ENCODE assay signal across 8 cellular contexts in the genomic region with DNA sequence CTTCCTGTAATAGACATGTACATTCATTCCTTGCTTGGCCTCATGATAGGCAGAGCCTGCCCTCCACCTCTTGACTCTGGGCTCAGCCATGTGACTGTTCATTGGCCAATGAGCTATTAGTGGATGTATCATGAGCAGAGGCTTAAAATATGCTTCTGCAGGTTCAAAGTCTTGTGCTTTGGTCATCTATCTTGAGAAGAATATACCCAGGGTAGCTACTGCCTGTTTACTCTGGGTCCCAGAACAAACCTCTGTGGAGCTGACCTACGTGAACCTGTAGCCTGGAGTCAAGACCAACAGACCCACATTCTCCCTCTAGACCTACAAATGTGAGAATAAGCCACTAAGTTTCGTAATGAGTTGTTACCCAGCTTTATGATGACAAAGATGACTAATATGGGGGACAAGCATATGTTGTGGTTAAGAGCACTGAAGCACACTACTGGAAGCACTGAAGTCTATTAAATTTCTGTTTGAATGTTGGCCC.
DNase-seq lines count a peak whose midpoint lies in the region; ATAC-seq, FAIRE-seq and TF ChIP-seq lines count a peak whose summit lies in the region.

No MANE protein-coding gene starts in this region.

- peaks cover 32% of the 10 kb centered on the region for H3K4me1 Mint-ChIP-seq in astrocyte (ENCODE audit: low read depth, unreplicated experiment)

- H3K4me3 ChIP-seq in astrocyte (ENCODE audit: insufficient read depth, low read depth, low read length) (no peak overlapping the region), coronary artery (no peak overlapping the region), stomach (no peak overlapping the region)

- H3K9me3 ChIP-seq in astrocyte (ENCODE audit: insufficient read depth, low read depth, low read length) (no peaks in the 10 kb centered on the region), stomach (no peaks in the 10 kb centered on the region)

- no peaks in the 10 kb centered on the region for H3K27me3 ChIP-seq in astrocyte (ENCODE audit: insufficient read depth, low read length)
- no peaks in the 10 kb centered on the region for H3K27me3 ChIP-seq in stomach

- WGBS in stomach, 5 donors: 43 to 88% (median 62%) methylated on average over 2 of the region's 2 CpGs

- H3K27me3 Mint-ChIP-seq in astrocyte (ENCODE audit: low read depth, unreplicated experiment): no peaks in the 10 kb centered on the region

- FAIRE-seq in astrocyte (lab: Jason Lieb, UNC): no peak

- H3K27ac ChIP-seq in astrocyte (ENCODE audit: low read depth, low read length) (no peak overlapping the region), coronary artery (no peak overlapping the region), stomach (no peak overlapping the region)

- H3K4me1 ChIP-seq in astrocyte (ENCODE audit: insufficient read depth, low read length): peaks cover 9% of the 10 kb centered on the region
- no peaks in the 10 kb centered on the region for H3K4me1 ChIP-seq in stomach

- H4K20me1 ChIP-seq in astrocyte (ENCODE audit: insufficient read depth, low read length): no peaks in the 10 kb centered on the region

- no peaks in the 10 kb centered on the region for H3K9me3 Mint-ChIP-seq in astrocyte (ENCODE audit: unreplicated experiment)

- no peak overlapping the region for H3K9ac ChIP-seq in astrocyte (ENCODE audit: low read length)

- H3K27ac Mint-ChIP-seq in astrocyte (ENCODE audit: unreplicated experiment): no peak overlapping the region

- H3K4me3 Mint-ChIP-seq in astrocyte (ENCODE audit: unreplicated experiment): no peak overlapping the region

- no peaks in the 10 kb centered on the region for H3K79me2 ChIP-seq in astrocyte (ENCODE audit: insufficient read depth, low read length)

- H3K4me2 ChIP-seq in astrocyte (ENCODE audit: low read length): no peak overlapping the region

- H3K36me3 ChIP-seq in astrocyte (ENCODE audit: insufficient read depth, low read length): no peaks in the 10 kb centered on the region
- H3K36me3 ChIP-seq in stomach: no peaks in the 10 kb centered on the region

- TF ChIP-seq EP300 in stomach (IDR thresholded peaks at IDR 0.05): no peak

- ATAC-seq in GM18499 (IDR thresholded peaks at IDR 0.05; ENCODE audit: insufficient read depth, unreplicated experiment) (peak; percentile 99), GM21423 (IDR thresholded peaks at IDR 0.05; ENCODE audit: unreplicated experiment) (peak; percentile 99), HG03520 (IDR thresholded peaks at IDR 0.05; ENCODE audit: unreplicated experiment) (peak; percentile 99)

- no peak for TF ChIP-seq POLR2A in stomach (IDR thresholded peaks at IDR 0.05)

- TF ChIP-seq CTCF in astrocyte (IDR thresholded peaks at IDR 0.05; ENCODE audit: insufficient read depth, low read depth, low read length): no peak
- TF ChIP-seq CTCF in coronary artery (IDR thresholded peaks at IDR 0.05): no peak
- TF ChIP-seq CTCF in stomach (IDR thresholded peaks at IDR 0.05): no peak

- H3K36me3 Mint-ChIP-seq in astrocyte (ENCODE audit: low read depth, unreplicated experiment): no peaks in the 10 kb centered on the region

- peak; percentile 12 for DNase-seq in astrocyte (ENCODE audit: low read depth)
- no peak for DNase-seq in coronary artery (ENCODE audit: low spot score)
- no peak for DNase-seq in stomach
- no peak for DNase-seq in D341Med (ENCODE audit: low spot score)
- DNase-seq in middle frontal gyrus (ENCODE audit: extremely low spot score, low spot score): no peak

- intact Hi-C loops in stomach (cut with DNase I; ENCODE audit: low total_unique reads): no loop called here

- H2AFZ ChIP-seq in astrocyte (ENCODE audit: low read depth, low read length): no peak overlapping the region
